ENCODE assay signal across 3 cellular contexts in genomic region chr5:1506242-1507015, GRCh38.
TF ChIP-seq lines count a peak whose summit lies in the region.

No MANE protein-coding gene starts in this region.

TF ChIP-seq in HEK293, 187 proteins besides CTCF, POLR2A, EP300 and RAD21:
- no peak for TF ChIP-seq GLI2 (tag by site-specific recombination; IDR thresholded peaks at IDR 0.05; ENCODE audit: borderline replicate concordance, low read depth)
- TF ChIP-seq KLF1 (tag by site-specific recombination; IDR thresholded peaks at IDR 0.05) = 0 out of 2 replicates have a peak, but pooled peaks have one; percentile 8
- TF ChIP-seq FEZF1 (tag by site-specific recombination; IDR thresholded peaks at IDR 0.05) = peak; percentile 31

TF ChIP-seq in WTC11, 78 proteins besides CTCF, POLR2A, EP300 and RAD21:
- TF ChIP-seq, protein P1, sequence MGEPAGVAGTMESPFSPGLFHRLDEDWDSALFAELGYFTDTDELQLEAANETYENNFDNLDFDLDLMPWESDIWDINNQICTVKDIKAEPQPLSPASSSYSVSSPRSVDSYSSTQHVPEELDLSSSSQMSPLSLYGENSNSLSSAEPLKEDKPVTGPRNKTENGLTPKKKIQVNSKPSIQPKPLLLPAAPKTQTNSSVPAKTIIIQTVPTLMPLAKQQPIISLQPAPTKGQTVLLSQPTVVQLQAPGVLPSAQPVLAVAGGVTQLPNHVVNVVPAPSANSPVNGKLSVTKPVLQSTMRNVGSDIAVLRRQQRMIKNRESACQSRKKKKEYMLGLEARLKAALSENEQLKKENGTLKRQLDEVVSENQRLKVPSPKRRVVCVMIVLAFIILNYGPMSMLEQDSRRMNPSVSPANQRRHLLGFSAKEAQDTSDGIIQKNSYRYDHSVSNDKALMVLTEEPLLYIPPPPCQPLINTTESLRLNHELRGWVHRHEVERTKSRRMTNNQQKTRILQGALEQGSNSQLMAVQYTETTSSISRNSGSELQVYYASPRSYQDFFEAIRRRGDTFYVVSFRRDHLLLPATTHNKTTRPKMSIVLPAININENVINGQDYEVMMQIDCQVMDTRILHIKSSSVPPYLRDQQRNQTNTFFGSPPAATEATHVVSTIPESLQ (CRISPR knock-in tag; IDR thresholded peaks at IDR 0.05) = no peak
- TF ChIP-seq E2F5 (CRISPR knock-in tag; IDR thresholded peaks at IDR 0.05) (no peak), ZNF396 (CRISPR knock-in tag; IDR thresholded peaks at IDR 0.05; ENCODE audit: borderline replicate concordance) (no peak), IRF2 (CRISPR knock-in tag; IDR thresholded peaks at IDR 0.05; ENCODE audit: borderline replicate concordance, low read depth) (no peak), JAZF1 (CRISPR knock-in tag; IDR thresholded peaks at IDR 0.05) (no peak), NR3C1 (CRISPR knock-in tag; conservative IDR thresholded peaks at IDR 0.05; ENCODE audit: low read depth) (no peak), TEAD4 (CRISPR knock-in tag; IDR thresholded peaks at IDR 0.05) (no peak), ATF2 (CRISPR knock-in tag; IDR thresholded peaks at IDR 0.05; ENCODE audit: borderline replicate concordance, low read depth) (no peak), FOXJ3 (CRISPR knock-in tag; IDR thresholded peaks at IDR 0.05; ENCODE audit: borderline replicate concordance) (no peak)
- TF ChIP-seq, protein P2, sequence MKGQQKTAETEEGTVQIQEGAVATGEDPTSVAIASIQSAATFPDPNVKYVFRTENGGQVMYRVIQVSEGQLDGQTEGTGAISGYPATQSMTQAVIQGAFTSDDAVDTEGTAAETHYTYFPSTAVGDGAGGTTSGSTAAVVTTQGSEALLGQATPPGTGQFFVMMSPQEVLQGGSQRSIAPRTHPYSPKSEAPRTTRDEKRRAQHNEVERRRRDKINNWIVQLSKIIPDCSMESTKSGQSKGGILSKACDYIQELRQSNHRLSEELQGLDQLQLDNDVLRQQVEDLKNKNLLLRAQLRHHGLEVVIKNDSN (CRISPR knock-in tag; IDR thresholded peaks at IDR 0.05) = no peak

TF ChIP-seq in HepG2, 621 proteins besides CTCF, POLR2A, EP300 and RAD21:
- TF ChIP-seq AGO2 (optimal IDR thresholded peaks at IDR 0.05; ENCODE audit: low read depth, low read length) (peak; percentile 4), ZNF768 (CRISPR knock-in tag; IDR thresholded peaks at IDR 0.05) (no peak)
